10 cellular contexts compared by ENCODE assay signal in genomic region chr14:26204954-26205479, GRCh38.
DNase-seq lines count a peak whose midpoint lies in the region; ATAC-seq and TF ChIP-seq lines count a peak whose summit lies in the region.
"Had no signal": no experiment of that assay in that cellular context is flagged by ENCODE, and none has a peak within 500 bp of the region (broad histone marks: within the 10 kb centered on the region; RNA-seq: fewer than 3 reads in every experiment).

No MANE protein-coding gene starts in this region.

- no peak overlapping the region for H3K4me3 ChIP-seq in WERI-Rb-1 (ENCODE audit: low read depth, low read length)
- peak overlapping the region in 11 of 12 donors; percentile 10 to 51 (median 43) for H3K4me3 ChIP-seq in heart left ventricle
- peak overlapping the region; percentile 6 for H3K4me3 ChIP-seq in neuron (ENCODE audit: low read length)

- peaks cover 26% of the 10 kb centered on the region for H3K27me3 ChIP-seq in WERI-Rb-1 (ENCODE audit: insufficient read depth, low read depth, severe bottlenecking)
- peaks cover 0 to 36% (median 4%) of the 10 kb centered on the region in 9 donors for H3K27me3 ChIP-seq in heart left ventricle
- H3K27me3 ChIP-seq in neuron (ENCODE audit: insufficient read depth, low read length), result no peaks in the 10 kb centered on the region

- peaks cover 0 to 7% (median 0%) of the 10 kb centered on the region in 12 donors for H3K4me1 ChIP-seq in heart left ventricle
- H3K4me1 ChIP-seq in neuron (ENCODE audit: insufficient read depth, low read length), result peaks cover 3% of the 10 kb centered on the region

- CTCF ChIA-PET in activated CD4-positive, alpha-beta T cell treated with anti-CD3 and anti-CD28 coated beads, Interleukin-2, amount 10 ng/mL, durations not matched to agents 7 days and 5 days (lab: Charles Lee), result no interaction called here

- ATAC-seq in heart left ventricle (peak in 2 of 4 donors; percentile 33 to 70), GM21717 (IDR thresholded peaks at IDR 0.05; ENCODE audit: unreplicated experiment) (no peak), HG03139 (IDR thresholded peaks at IDR 0.05; ENCODE audit: unreplicated experiment) (no peak), GM21515 (IDR thresholded peaks at IDR 0.05; ENCODE audit: unreplicated experiment) (no peak)

- H3K4me3 Mint-ChIP-seq in activated CD4-positive, alpha-beta T cell treated with anti-CD3 and anti-CD28 coated beads, Interleukin-2, amount 10 ng/mL, durations not matched to agents 7 days and 5 days, result no peak overlapping the region
- H3K4me3 Mint-ChIP-seq: CD4-positive, alpha-beta T cell had no signal

- no peak overlapping the region for H3K27ac Mint-ChIP-seq in activated CD4-positive, alpha-beta T cell treated with anti-CD3 and anti-CD28 coated beads, Interleukin-2, amount 10 ng/mL, durations not matched to agents 7 days and 5 days
- H3K27ac Mint-ChIP-seq: CD4-positive, alpha-beta T cell had no signal

- no peaks in the 10 kb centered on the region for H3K36me3 ChIP-seq in WERI-Rb-1
- H3K36me3 ChIP-seq in heart left ventricle, result no peaks in the 10 kb centered on the region
- H3K36me3 ChIP-seq in neuron (ENCODE audit: insufficient read depth, low read length), result no peaks in the 10 kb centered on the region
- H3K36me3 ChIP-seq: neutrophil had no signal

- H3K9me3 ChIP-seq in WERI-Rb-1 (ENCODE audit: severe bottlenecking) (no peaks in the 10 kb centered on the region), heart left ventricle (no peaks in the 10 kb centered on the region), neuron (ENCODE audit: low read length) (no peaks in the 10 kb centered on the region)
- H3K9me3 ChIP-seq: neutrophil had no signal

- no peak for TF ChIP-seq POLR2A in heart left ventricle (IDR thresholded peaks at IDR 0.05)

- H3K4me1 Mint-ChIP-seq in activated CD4-positive, alpha-beta T cell treated with anti-CD3 and anti-CD28 coated beads, Interleukin-2, amount 10 ng/mL, durations not matched to agents 7 days and 5 days, result no peaks in the 10 kb centered on the region

- no peaks in the 10 kb centered on the region for H3K36me3 Mint-ChIP-seq in activated CD4-positive, alpha-beta T cell treated with anti-CD3 and anti-CD28 coated beads, Interleukin-2, amount 10 ng/mL, durations not matched to agents 7 days and 5 days (ENCODE audit: low read depth)

- no peaks in the 10 kb centered on the region for H3K9me3 Mint-ChIP-seq in activated CD4-positive, alpha-beta T cell treated with anti-CD3 and anti-CD28 coated beads, Interleukin-2, amount 10 ng/mL, durations not matched to agents 7 days and 5 days
- H3K9me3 Mint-ChIP-seq: CD4-positive, alpha-beta T cell had no signal

- 1 to 6% (median 2%) methylated on average over 36 to 40 of the region's 40 CpGs for WGBS in heart left ventricle, 4 donors

- no peak overlapping the region for H2AFZ ChIP-seq in neuron (ENCODE audit: low read depth, low read length)

- no peak overlapping the region for H3K27ac ChIP-seq in WERI-Rb-1
- H3K27ac ChIP-seq in heart left ventricle, result peak overlapping the region in 1 of 12 donors; percentile 40
- H3K27ac ChIP-seq: neutrophil had no signal

- TF ChIP-seq CTCF in WERI-Rb-1 (IDR thresholded peaks at IDR 0.05; ENCODE audit: low read depth, low read length) (no peak), heart left ventricle (IDR thresholded peaks at IDR 0.05) (no peak)

- POLR2A ChIA-PET in activated CD4-positive, alpha-beta T cell treated with anti-CD3 and anti-CD28 coated beads, Interleukin-2, amount 10 ng/mL, durations not matched to agents 7 days and 5 days (lab: Charles Lee), result no interaction called here

- peaks cover 15% of the 10 kb centered on the region for H3K27me3 Mint-ChIP-seq in activated CD4-positive, alpha-beta T cell treated with anti-CD3 and anti-CD28 coated beads, Interleukin-2, amount 10 ng/mL, durations not matched to agents 7 days and 5 days

- DNase-seq in DMS53 (lab: John Stamatoyannopoulos, UW), result peak; percentile 77
- DNase-seq in WERI-Rb-1, result peak; percentile 5
- peak in 4 of 5 donors; percentile 9 to 68 (median 51) for DNase-seq in heart left ventricle
- no peak for DNase-seq in activated CD4-positive, alpha-beta T cell treated with anti-CD3 and anti-CD28 coated beads, Interleukin-2, amount 10 ng/mL, durations not matched to agents 7 days and 5 days
- DNase-seq: CD4-positive, alpha-beta T cell had no signal

- intact Hi-C loops in heart left ventricle (cut with DNase I), result no loop called here
